1 cellular context compared by ENCODE assay signal in the genomic region with DNA sequence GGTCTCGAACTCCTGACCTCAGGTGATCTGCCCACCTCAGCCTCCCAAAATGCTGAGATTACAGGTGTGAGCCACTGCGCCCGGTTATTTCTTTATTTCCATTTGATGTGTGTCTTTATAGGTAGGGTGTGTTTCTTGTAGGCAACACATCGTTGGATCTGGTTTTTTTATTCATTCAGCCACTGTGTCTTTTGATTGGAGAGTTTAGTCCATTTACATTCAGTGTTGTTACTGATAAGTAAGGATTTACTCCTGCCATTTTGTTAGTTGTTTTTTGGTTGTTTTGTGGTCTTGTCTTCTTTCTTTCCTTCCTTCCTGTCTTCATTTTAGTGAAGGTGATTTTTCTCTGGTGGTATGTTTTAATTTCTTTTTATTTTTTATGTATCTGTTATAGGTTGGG.
TF ChIP-seq lines count a peak whose summit lies in the region.

No MANE protein-coding gene starts in this region.

TF ChIP-seq in HEK293, 187 proteins besides CTCF, POLR2A, EP300 and RAD21 (continued from another document):
- peak; percentile 35 for TF ChIP-seq SETDB1 (IDR thresholded peaks at IDR 0.05; ENCODE audit: insufficient read length, low read length)
